In genomic region chr15:69719527-69719926, GRCh38 we compare ENCODE assay signal across 9 cellular contexts.
DNase-seq lines count a peak whose midpoint lies in the region; ATAC-seq, FAIRE-seq and TF ChIP-seq lines count a peak whose summit lies in the region.
"Had no signal": no experiment of that assay in that cellular context is flagged by ENCODE, and none has a peak within 500 bp of the region (broad histone marks: within the 10 kb centered on the region; RNA-seq: fewer than 3 reads in every experiment).

No MANE protein-coding gene starts in this region.

- H3K36me3 ChIP-seq in CD8-positive, alpha-beta memory T cell (ENCODE audit: insufficient read depth, low read length), result no peaks in the 10 kb centered on the region
- H3K36me3 ChIP-seq in OCI-LY7 (ENCODE audit: insufficient read depth, low read length), result no peaks in the 10 kb centered on the region

- H3K27ac Mint-ChIP-seq in CD8-positive, alpha-beta memory T cell, result peak overlapping the region; percentile 93 to 99 (median 98)

- H4K20me1 ChIP-seq in OCI-LY7 (ENCODE audit: insufficient read depth, low read length), result no peaks in the 10 kb centered on the region

- H3K4me1 Mint-ChIP-seq in CD8-positive, alpha-beta memory T cell, result peaks cover 91 to 99% (median 99%) of the 10 kb centered on the region in 3 donors

- H3K4me2 ChIP-seq in OCI-LY7 (ENCODE audit: low read length), result no peak overlapping the region

- ATAC-seq in sciatic nerve, result peak; percentile 61

- no peaks in the 10 kb centered on the region for H3K27me3 ChIP-seq in CD8-positive, alpha-beta memory T cell (ENCODE audit: insufficient read depth, low read length, poor library complexity, severe bottlenecking)

- H3K27me3 Mint-ChIP-seq in CD8-positive, alpha-beta memory T cell, result peaks cover 0 to 1% of the 10 kb centered on the region in 2 donors

- CTCF ChIA-PET in CD8-positive, alpha-beta memory T cell (lab: Charles Lee), result interaction anchor here (0.8 to 1.8 kb wide), 3 partner anchors 9 to 376 kb away, joined by 3 to 7 read pairs (median 4); no protein-coding TSS in a partner anchor
- CTCF ChIA-PET in OCI-LY7 (lab: Charles Lee; ENCODE audit: unreplicated experiment), result no interaction called here

- no peak overlapping the region for H2AFZ ChIP-seq in OCI-LY7 (ENCODE audit: low read length)

- no TSS peak for BruUV-seq in OCI-LY7 (replicated peaks; lab: Mats Ljungman, UMichigan)

- H3K27ac ChIP-seq in CD8-positive, alpha-beta memory T cell (ENCODE audit: low read depth, low read length), result peak overlapping the region; percentile 58
- no peak overlapping the region for H3K27ac ChIP-seq in OCI-LY7 (ENCODE audit: low read depth, low read length, poor library complexity, severe bottlenecking)
- H3K27ac ChIP-seq: epithelial cell of prostate had no signal

- POLR2A ChIA-PET in CD8-positive, alpha-beta memory T cell (lab: Charles Lee), result interaction anchor here (0.5 to 3.0 kb wide), 4 partner anchors 51 to 809 kb away, joined by 3 to 14 read pairs (median 8); partner anchors contain the start of gene TLE3
- POLR2A ChIA-PET in OCI-LY7 (lab: Charles Lee), result no interaction called here

- no peak for TF ChIP-seq CTCF in OCI-LY7 (conservative IDR thresholded peaks at IDR 0.05; ENCODE audit: low read length)
- TF ChIP-seq CTCF in GM13977 (IDR thresholded peaks at IDR 0.05; ENCODE audit: extremely low read depth, insufficient read depth, missing control alignments), result no peak

- peaks cover 77% of the 10 kb centered on the region for H3K4me1 ChIP-seq in CD8-positive, alpha-beta memory T cell (ENCODE audit: insufficient read depth, low read length)
- H3K4me1 ChIP-seq in OCI-LY7 (ENCODE audit: insufficient read depth, low read length, poor library complexity, severe bottlenecking), result peaks cover 8% of the 10 kb centered on the region

- peak overlapping the region in 6 of 7 donors; percentile 28 to 84 (median 58) for H3K4me3 Mint-ChIP-seq in CD8-positive, alpha-beta memory T cell

- FAIRE-seq in RCC 7860 (lab: Jason Lieb, UNC), result no peak

- H3K36me3 Mint-ChIP-seq in CD8-positive, alpha-beta memory T cell, result no peaks in the 10 kb centered on the region

- H3K9me2 ChIP-seq in OCI-LY7 (ENCODE audit: insufficient read depth, low read length), result no peaks in the 10 kb centered on the region

- peaks cover 0 to 6% (median 0%) of the 10 kb centered on the region in 5 donors for H3K9me3 Mint-ChIP-seq in CD8-positive, alpha-beta memory T cell

- H3K9me3 ChIP-seq in CD8-positive, alpha-beta memory T cell (ENCODE audit: low read length), result no peaks in the 10 kb centered on the region
- H3K9me3 ChIP-seq in OCI-LY7 (ENCODE audit: low read length), result no peaks in the 10 kb centered on the region

- in situ Hi-C loops in GM13977 (cut with MboI; ENCODE audit: low pct_unique_long_range_greater_than_20kb, low sequenced_read_pairs, unreplicated experiment), result no loop called here

- peak; percentile 59 to 89 (median 62) for DNase-seq in CD8-positive, alpha-beta memory T cell
- peak; percentile 18 for DNase-seq in OCI-LY7 (ENCODE audit: low spot score)
- peak; percentile 83 for DNase-seq in activated effector memory CD4-positive, alpha-beta T cell treated with anti-CD3 and anti-CD28 coated beads, Interleukin-2, amount 50 U/mL, for 16 hours
- no peak for DNase-seq in sciatic nerve (ENCODE audit: low spot score)
- DNase-seq in cerebellar cortex (ENCODE audit: low spot score), result no peak
- no peak for DNase-seq in GM13977 (ENCODE audit: low spot score)
- DNase-seq in AG20443 (ENCODE audit: low spot score), result no peak
- DNase-seq in RCC 7860 (ENCODE audit: low spot score), result no peak

- H3K79me2 ChIP-seq in OCI-LY7 (ENCODE audit: insufficient read depth, low read depth, low read length), result no peaks in the 10 kb centered on the region

- intact Hi-C loops in OCI-LY7 (cut with micrococcal nuclease; ENCODE audit: unreplicated experiment), result no loop called here
- intact Hi-C loops in sciatic nerve (cut with DNase I), result no loop called here

- H3K4me3 ChIP-seq in CD8-positive, alpha-beta memory T cell (ENCODE audit: low read length), result no peak overlapping the region
- no peak overlapping the region for H3K4me3 ChIP-seq in OCI-LY7 (ENCODE audit: low read depth, low read length, poor library complexity, severe bottlenecking)

Comparison
In these comparisons a context has a peak if more than half of its experiments do, and no peak if none do; other contexts are left out.
1. DNase-seq: peak in CD8-positive, alpha-beta memory T cell (5 of 5), OCI-LY7 (single experiment) and activated effector memory CD4-positive, alpha-beta T cell treated with anti-CD3 and anti-CD28 coated beads, Interleukin-2, amount 50 U/mL, for 16 hours (single experiment); none in sciatic nerve (single experiment), cerebellar cortex (single experiment), GM13977 (single experiment), AG20443 (single experiment) and RCC 7860 (single experiment).